In genomic region chr3:46845397-46845859, GRCh38 we compare ENCODE assay signal across 8 cellular contexts. TPM values are rescaled to one million over a fixed set of nuclear protein-coding genes. Genes with fewer than 3 reads are reported as not detected.
DNase-seq lines count a peak whose midpoint lies in the region; ATAC-seq lines count a peak whose summit lies in the region.

No MANE protein-coding gene starts in this region.

- H3K9me3 Mint-ChIP-seq in CD8-positive, alpha-beta memory T cell = peaks cover 14 to 24% (median 18%) of the 10 kb centered on the region in 5 donors
- H3K9me3 Mint-ChIP-seq in central memory CD8-positive, alpha-beta T cell = peaks cover 14% of the 10 kb centered on the region

- H3K9ac ChIP-seq in stomach smooth muscle (ENCODE audit: low read length in 2 of 2) = peak overlapping the region; percentile 81 to 82

- H3K27me3 Mint-ChIP-seq in CD8-positive, alpha-beta memory T cell = peaks cover 0 to 3% of the 10 kb centered on the region in 2 donors
- H3K27me3 Mint-ChIP-seq in central memory CD8-positive, alpha-beta T cell = no peaks in the 10 kb centered on the region

- H3K4me3 ChIP-seq in CD8-positive, alpha-beta memory T cell (ENCODE audit: low read length) = peak overlapping the region; percentile 65
- H3K4me3 ChIP-seq in stomach smooth muscle (ENCODE audit: low read length in 2 of 2) = peak overlapping the region; percentile 77 to 80

- intact Hi-C loops in left colon (cut with DNase I, micrococcal nuclease) = no loop called here

- peaks cover 10% of the 10 kb centered on the region for H3K9me3 ChIP-seq in CD8-positive, alpha-beta memory T cell (ENCODE audit: low read length)
- H3K9me3 ChIP-seq in stomach smooth muscle (ENCODE audit: control insufficient read depth in 2 of 2, low read length in 2 of 2) = peaks cover 0 to 4% of the 10 kb centered on the region in 2 donors

- CTCF ChIA-PET in CD8-positive, alpha-beta memory T cell (lab: Charles Lee) = interaction anchor here (0.9 to 1.6 kb wide), 5 partner anchors 12 to 143 kb away, joined by 3 to 7 read pairs (median 3); no protein-coding TSS in a partner anchor

- H3K4me3 Mint-ChIP-seq in CD8-positive, alpha-beta memory T cell = peak overlapping the region; percentile 73 to 92 (median 80)
- peak overlapping the region; percentile 83 for H3K4me3 Mint-ChIP-seq in central memory CD8-positive, alpha-beta T cell

- H3K36me3 Mint-ChIP-seq in CD8-positive, alpha-beta memory T cell = peaks cover 0 to 15% (median 0%) of the 10 kb centered on the region in 3 donors
- peaks cover 1% of the 10 kb centered on the region for H3K36me3 Mint-ChIP-seq in central memory CD8-positive, alpha-beta T cell (ENCODE audit: insufficient read depth)

- no peaks in the 10 kb centered on the region for H3K36me3 ChIP-seq in CD8-positive, alpha-beta memory T cell (ENCODE audit: insufficient read depth, low read length)
- H3K36me3 ChIP-seq in stomach smooth muscle (ENCODE audit: control insufficient read depth in 2 of 2, insufficient read depth in 2 of 2, low read length in 2 of 2) = no peaks in the 10 kb centered on the region

- POLR2A ChIA-PET in CD8-positive, alpha-beta memory T cell (lab: Charles Lee) = no interaction called here

- no peak overlapping the region for H3K27ac ChIP-seq in CD8-positive, alpha-beta memory T cell (ENCODE audit: low read depth, low read length)
- H3K27ac ChIP-seq in stomach smooth muscle (ENCODE audit: low read length) = peak overlapping the region; percentile 75

- peak overlapping the region in 5 of 8 donors; percentile 34 to 93 (median 76) for H3K27ac Mint-ChIP-seq in CD8-positive, alpha-beta memory T cell
- H3K27ac Mint-ChIP-seq in central memory CD8-positive, alpha-beta T cell (ENCODE audit: low read depth) = peak overlapping the region; percentile 46

- peak in 1 of 5 donors; percentile 9 for DNase-seq in CD8-positive, alpha-beta memory T cell
- DNase-seq in M059J (ENCODE audit: low read depth) (peak; percentile 59), left colon (no peak), NCI-H187 treated with DMSO at 0.1 percent for 48 hours (lab: John Stamatoyannopoulos, UW) (no peak), retina (no peak)
- no peak for DNase-seq in central memory CD8-positive, alpha-beta T cell (ENCODE audit: low spot score in 2 of 2)

- no peaks in the 10 kb centered on the region for H3K27me3 ChIP-seq in CD8-positive, alpha-beta memory T cell (ENCODE audit: insufficient read depth, low read length, poor library complexity, severe bottlenecking)
- no peaks in the 10 kb centered on the region for H3K27me3 ChIP-seq in stomach smooth muscle (ENCODE audit: control insufficient read depth in 1 of 2, insufficient read depth in 2 of 2, low read length in 2 of 2)

- ATAC-seq in GM21423 (IDR thresholded peaks at IDR 0.05; ENCODE audit: unreplicated experiment) (peak; percentile 35), left colon (peak; percentile 71)
- peak; percentile 25 for ATAC-seq in central memory CD8-positive, alpha-beta T cell (replicated peaks; ENCODE audit: extremely low read depth, poor library complexity, severe bottlenecking)

- H3K4me1 Mint-ChIP-seq in CD8-positive, alpha-beta memory T cell = peaks cover 2 to 7% (median 6%) of the 10 kb centered on the region in 3 donors
- H3K4me1 Mint-ChIP-seq in central memory CD8-positive, alpha-beta T cell = peaks cover 7% of the 10 kb centered on the region

- peaks cover 10% of the 10 kb centered on the region for H3K4me1 ChIP-seq in CD8-positive, alpha-beta memory T cell (ENCODE audit: insufficient read depth, low read length)
- peaks cover 19% of the 10 kb centered on the region for H3K4me1 ChIP-seq in stomach smooth muscle (ENCODE audit: control insufficient read depth, insufficient read depth, low read length)

RNA-seq across cellular contexts. Expression of gene MYL3, which starts 17.8 kb away (rescaled TPM):
- total RNA-seq in CD8-positive, alpha-beta memory T cell = not detected
- not detected for polyA plus RNA-seq in CD8-positive, alpha-beta memory T cell
- total RNA-seq in M059J (2014; rRNA removed; shearing (Covaris generic)) = 2.6 TPM in 1 of 2 replicates, not detected in the other
- total RNA-seq in left colon = under 1 TPM; 0.47 to 0.79 TPM

RNA-seq across cellular contexts. Expression of gene PTH1R, which starts 32.1 kb away (rescaled TPM):
- total RNA-seq in CD8-positive, alpha-beta memory T cell = not detected
- polyA plus RNA-seq in CD8-positive, alpha-beta memory T cell = not detected
- 0.49 and 1.4 TPM in 2 replicates for total RNA-seq in M059J (2014; rRNA removed; shearing (Covaris generic))
- total RNA-seq in left colon = 1 to 10 TPM; 1.4 to 1.7 TPM
